16 cellular contexts compared by ENCODE assay signal in genomic region chr3:52429031-52429430, GRCh38. TPM values are rescaled to one million over a fixed set of nuclear protein-coding genes. Genes with fewer than 3 reads are reported as not detected.
DNase-seq lines count a peak whose midpoint lies in the region; ATAC-seq and TF ChIP-seq lines count a peak whose summit lies in the region.
"Had no signal": no experiment of that assay in that cellular context is flagged by ENCODE, and none has a peak within 500 bp of the region (broad histone marks: within the 10 kb centered on the region; RNA-seq: fewer than 3 reads in every experiment).

No MANE protein-coding gene starts in this region.

- DNase-seq in left ventricle myocardium inferior (no peak), left cardiac atrium (no peak), substantia nigra (lab: John Stamatoyannopoulos, UW) (no peak)
- no peak for DNase-seq in stimulated activated CD8-positive, alpha-beta memory T cell treated with anti-CD3 and anti-CD28 coated beads, Interleukin-4, amount 100 ng/mL, for 48 hours
- DNase-seq: activated CD4-positive, CD25-positive, alpha-beta regulatory T cell treated with anti-CD3 and anti-CD28 coated beads, Interleukin-2, amount 50 U/mL, for 72 hours; NCI-H1092; NCI-H510A had no signal

- H3K27ac ChIP-seq in left ventricle myocardium inferior (replicated peaks): peak overlapping the region; percentile 79
- H3K27ac ChIP-seq in layer of hippocampus (ENCODE audit: low read depth, low read length): peak overlapping the region; percentile 44
- peak overlapping the region; percentile 44 for H3K27ac ChIP-seq in substantia nigra (ENCODE audit: low read depth, low read length, poor library complexity, severe bottlenecking)
- H3K27ac ChIP-seq: BLaER1 treated with 17β-estradiol and CSF1 and Interleukin-3, amounts not matched to agents 10 nM and 100 nM; brain microvascular endothelial cell; epithelial cell of prostate had no signal

- intact Hi-C loops in left ventricle myocardium inferior (cut with micrococcal nuclease) (no loop called here), left cardiac atrium (cut with DNase I) (no loop called here)

- no peak overlapping the region for H3K4me3 ChIP-seq in left ventricle myocardium inferior
- H3K4me3 ChIP-seq: BLaER1 treated with 17β-estradiol and CSF1 and Interleukin-3, amounts not matched to agents 10 nM and 100 nM had no signal

- no peak for TF ChIP-seq CTCF in left ventricle myocardium inferior (IDR thresholded peaks at IDR 0.05; ENCODE audit: borderline replicate concordance)

- H3K27me3 ChIP-seq in left ventricle myocardium inferior (ENCODE audit: low read depth): no peaks in the 10 kb centered on the region
- H3K27me3 ChIP-seq in layer of hippocampus (ENCODE audit: control insufficient read depth, insufficient read depth, low read length): no peaks in the 10 kb centered on the region
- H3K27me3 ChIP-seq: brain microvascular endothelial cell had no signal

- H3K36me3 ChIP-seq in left ventricle myocardium inferior: no peaks in the 10 kb centered on the region
- H3K36me3 ChIP-seq: BLaER1 treated with 17β-estradiol and CSF1 and Interleukin-3, amounts not matched to agents 10 nM and 100 nM; brain microvascular endothelial cell had no signal

- H3K9me3 ChIP-seq in left ventricle myocardium inferior (replicated peaks): no peaks in the 10 kb centered on the region
- H3K9me3 ChIP-seq: BLaER1 treated with 17β-estradiol and CSF1 and Interleukin-3, amounts not matched to agents 10 nM and 100 nM had no signal

- no peak for ATAC-seq in left cardiac atrium
- ATAC-seq in GM19328 (IDR thresholded peaks at IDR 0.05; ENCODE audit: unreplicated experiment): no peak

- H3K4me1 ChIP-seq in left ventricle myocardium inferior: peaks cover 54% of the 10 kb centered on the region

RNA-seq across cellular contexts. Expression of gene SEMA3G, which starts 15.9 kb away (rescaled TPM):
- total RNA-seq in left ventricle myocardium inferior (9.2 TPM), left cardiac atrium (10 to 100 TPM; 13.7 to 19.9 TPM)
- total RNA-seq: A673, LHCN-M2 had no signal

RNA-seq across cellular contexts. Expression of gene PHF7, which starts 18.6 kb away (rescaled TPM):
- total RNA-seq in left ventricle myocardium inferior (16.8 TPM), left cardiac atrium (10 to 100 TPM; 13.1 to 16.0 TPM)

RNA-seq across cellular contexts. Expression of gene BAP1, which starts 19.2 kb away (rescaled TPM):
- total RNA-seq in left ventricle myocardium inferior: 54.2 TPM
- total RNA-seq in left cardiac atrium: 10 to 100 TPM; 52.6 to 62.4 TPM

RNA-seq across cellular contexts. Expression of gene TNNC1, which starts 24.8 kb away (rescaled TPM):
- total RNA-seq in left ventricle myocardium inferior (8,962 TPM), left cardiac atrium (1,000 to 10,000 TPM; 2,841 to 3,233 TPM)
- total RNA-seq: A673, neural crest cell, pulmonary artery endothelial cell had no signal

RNA-seq across cellular contexts. Expression of gene NISCH, which starts 26.4 kb away (rescaled TPM):
- total RNA-seq in left ventricle myocardium inferior: 44.3 TPM
- total RNA-seq in left cardiac atrium: 10 to 100 TPM; 45.9 to 49.0 TPM
